Comparison of ENCODE assay signal across 23 cellular contexts in the genomic region with DNA sequence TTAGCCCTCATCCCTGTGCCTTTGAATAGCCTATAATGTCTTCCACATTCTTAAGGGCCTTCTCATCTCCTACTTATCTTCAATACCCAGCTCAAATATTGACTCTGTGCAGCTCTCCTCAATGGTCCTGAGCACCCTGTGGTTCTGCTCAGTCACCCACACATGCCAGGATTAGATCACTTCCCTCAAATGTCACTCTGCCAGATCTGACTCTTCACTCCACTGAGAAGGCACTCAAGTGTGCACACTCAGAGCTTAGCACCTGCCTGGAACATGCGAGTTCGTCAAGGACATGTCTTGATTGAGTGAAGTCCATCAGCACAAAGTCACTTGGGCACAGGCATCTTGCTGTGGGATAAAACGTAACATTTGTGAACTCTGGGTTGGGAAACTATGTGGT.
DNase-seq lines count a peak whose midpoint lies in the region; ATAC-seq and TF ChIP-seq lines count a peak whose summit lies in the region.
"Had no signal": no experiment of that assay in that cellular context is flagged by ENCODE, and none has a peak within 500 bp of the region (broad histone marks: within the 10 kb centered on the region; RNA-seq: fewer than 3 reads in every experiment).

No MANE protein-coding gene starts in this region.

- no peaks in the 10 kb centered on the region for H4K20me1 ChIP-seq in BLaER1
- H4K20me1 ChIP-seq in IMR-90 (ENCODE audit: insufficient read depth, low read length) = no peaks in the 10 kb centered on the region
- H4K20me1 ChIP-seq in smooth muscle cell (ENCODE audit: low read depth) = no peaks in the 10 kb centered on the region

- H3K36me3 ChIP-seq in BLaER1 = no peaks in the 10 kb centered on the region
- no peaks in the 10 kb centered on the region for H3K36me3 ChIP-seq in IMR-90 (ENCODE audit: control insufficient read depth, insufficient read depth, low read length)
- no peaks in the 10 kb centered on the region for H3K36me3 ChIP-seq in brain microvascular endothelial cell (replicated peaks)
- H3K36me3 ChIP-seq in mesendoderm (ENCODE audit: control insufficient read depth, insufficient read depth, low read length) = no peaks in the 10 kb centered on the region
- no peaks in the 10 kb centered on the region for H3K36me3 ChIP-seq in testis (ENCODE audit: low read depth, missing control alignments)
- H3K36me3 ChIP-seq in smooth muscle cell (ENCODE audit: low read depth) = no peaks in the 10 kb centered on the region
- H3K36me3 ChIP-seq: lower lobe of right lung, SJSA1, suprapubic skin had no signal

- H3K9me3 ChIP-seq in BLaER1 (0 out of 2 replicates have a peak, but pooled peaks cover 6% of the 10 kb centered on the region), IMR-90 (ENCODE audit: control insufficient read depth, insufficient read depth, low read length) (no peaks in the 10 kb centered on the region), testis (no peaks in the 10 kb centered on the region), smooth muscle cell (replicated peaks; ENCODE audit: low read depth) (no peaks in the 10 kb centered on the region)
- H3K9me3 ChIP-seq: lower lobe of right lung, mucosa of descending colon, SJSA1, suprapubic skin had no signal

- TF ChIP-seq POLR2A in IMR-90 (IDR thresholded peaks at IDR 0.05; ENCODE audit: low read depth, low read length) (no peak), testis (IDR thresholded peaks at IDR 0.05) (no peak)

- H2BK120ac ChIP-seq in IMR-90 (ENCODE audit: low read depth, low read length) (no peak overlapping the region), mesendoderm (ENCODE audit: low read depth, low read length) (no peak overlapping the region)

- H3K79me2 ChIP-seq in mesendoderm (ENCODE audit: control insufficient read depth, insufficient read depth, low read length) = no peaks in the 10 kb centered on the region
- no peaks in the 10 kb centered on the region for H3K79me2 ChIP-seq in smooth muscle cell (ENCODE audit: low read depth)

- dilution Hi-C loops in IMR-90 (cut with HindIII; ENCODE audit: low sequenced_read_pairs, unreplicated experiment) = no loop called here

- no peak overlapping the region for H3K14ac ChIP-seq in IMR-90 (replicated peaks; ENCODE audit: low read depth, low read length)

- H3K4me3 ChIP-seq in BLaER1 (no peak overlapping the region), IMR-90 (ENCODE audit: insufficient read depth, low read depth, low read length) (no peak overlapping the region), brain microvascular endothelial cell (ENCODE audit: low read depth, low read length) (no peak overlapping the region), mesendoderm (ENCODE audit: low read length) (no peak overlapping the region), testis (no peak overlapping the region), smooth muscle cell (no peak overlapping the region)
- H3K4me3 ChIP-seq: lower lobe of right lung, mucosa of descending colon, SJSA1, suprapubic skin had no signal

- H3K9me1 ChIP-seq in IMR-90 (ENCODE audit: insufficient read depth, low read length) = 0 out of 2 replicates have a peak, but pooled peaks cover 5% of the 10 kb centered on the region

- ATAC-seq in IMR-90 (ENCODE audit: low read depth) (no peak), GM18858 (IDR thresholded peaks at IDR 0.05; ENCODE audit: unreplicated experiment) (no peak), GM19455 (IDR thresholded peaks at IDR 0.05; ENCODE audit: unreplicated experiment) (no peak)
- ATAC-seq: mucosa of descending colon had no signal

- CTCF ChIA-PET in IMR-90 (lab: Yijun Ruan, JAX) = no interaction called here

- H3K27me3 ChIP-seq in BLaER1 (no peaks in the 10 kb centered on the region), IMR-90 (ENCODE audit: control insufficient read depth, insufficient read depth, low read length) (no peaks in the 10 kb centered on the region), brain microvascular endothelial cell (replicated peaks) (no peaks in the 10 kb centered on the region), mesendoderm (ENCODE audit: insufficient read depth, low read length, poor library complexity) (no peaks in the 10 kb centered on the region), testis (no peaks in the 10 kb centered on the region), smooth muscle cell (ENCODE audit: low read depth) (no peaks in the 10 kb centered on the region)
- H3K27me3 ChIP-seq: SJSA1, suprapubic skin had no signal

- no peak for TF ChIP-seq RAD21 in IMR-90 (IDR thresholded peaks at IDR 0.05; ENCODE audit: low read length)

- no peak overlapping the region for H2BK15ac ChIP-seq in IMR-90 (ENCODE audit: low read depth, low read length)
- no peak overlapping the region for H2BK15ac ChIP-seq in mesendoderm (replicated peaks; ENCODE audit: low read depth)

- H3K9ac ChIP-seq in BLaER1 (no peak overlapping the region), IMR-90 (ENCODE audit: low read depth, low read length) (no peak overlapping the region), mesendoderm (ENCODE audit: low read length) (no peak overlapping the region), smooth muscle cell (ENCODE audit: low read depth) (no peak overlapping the region)
- H3K9ac ChIP-seq: KMS-11 had no signal

- H3K56ac ChIP-seq in IMR-90 (ENCODE audit: extremely low read depth, insufficient read depth, low read length) (no peak overlapping the region), mesendoderm (ENCODE audit: low read length) (no peak overlapping the region)

- H3K23ac ChIP-seq in IMR-90 (ENCODE audit: low read depth, low read length) = no peak overlapping the region
- no peak overlapping the region for H3K23ac ChIP-seq in mesendoderm (ENCODE audit: low read length)

- H4K8ac ChIP-seq in IMR-90 (ENCODE audit: low read depth in 2 of 2, low read length in 2 of 2) (no peak overlapping the region), mesendoderm (ENCODE audit: low read depth, low read length) (no peak overlapping the region)

- no peak for TF ChIP-seq CTCF in IMR-90 (conservative IDR thresholded peaks at IDR 0.05; ENCODE audit: low read depth, low read length)
- no peak for TF ChIP-seq CTCF in brain microvascular endothelial cell (IDR thresholded peaks at IDR 0.05; ENCODE audit: low read depth, low read length, missing control alignments)
- TF ChIP-seq CTCF in testis (IDR thresholded peaks at IDR 0.05) = no peak
- no peak for TF ChIP-seq CTCF in smooth muscle cell (IDR thresholded peaks at IDR 0.05; ENCODE audit: borderline replicate concordance, insufficient read depth, poor library complexity, severe bottlenecking)

- intact Hi-C loops in IMR-90 (cut with micrococcal nuclease) (no loop called here), testis (cut with DNase I; ENCODE audit: low total_unique reads) (no loop called here)

- DNase-seq in IMR-90 (peak; percentile 8), brain microvascular endothelial cell (peak; percentile 58), mesendoderm (peak; percentile 8), testis (no peak), smooth muscle cell (lab: John Stamatoyannopoulos, UW; ENCODE audit: unreplicated experiment) (no peak)
- DNase-seq: 8988T; activated T-cell treated with anti-CD3 and anti-CD28 coated beads, Interleukin-2, amount 50 U/mL, for 48 hours; Calu3; EL; H7; lower lobe of right lung; mucosa of descending colon; NCI-H1417 treated with DMSO at 0.1 percent for 48 hours; NCI-H446; NCI-H748 treated with DMSO at 0.1 percent for 48 hours; stimulated activated naive CD4-positive, alpha-beta T cell treated with Interleukin-2 at 50 U/mL for 16 hours; T1000 had no signal

- H4K5ac ChIP-seq in IMR-90 (ENCODE audit: low read depth, low read length) (no peak overlapping the region), mesendoderm (ENCODE audit: low read length) (no peak overlapping the region)

- H3K79me1 ChIP-seq in IMR-90 (ENCODE audit: low read depth in 1 of 2, low read length in 2 of 2) (no peaks in the 10 kb centered on the region), mesendoderm (ENCODE audit: low read length) (no peaks in the 10 kb centered on the region)

- H3K18ac ChIP-seq in IMR-90 (ENCODE audit: low read depth, low read length) = no peak overlapping the region
- H3K18ac ChIP-seq in mesendoderm (ENCODE audit: low read length) = no peak overlapping the region

- H2AK5ac ChIP-seq in IMR-90 (ENCODE audit: low read depth, low read length) (no peak overlapping the region), mesendoderm (ENCODE audit: low read length) (no peak overlapping the region)

- no TSS peak for BruUV-seq in IMR-90 (replicated peaks; lab: Mats Ljungman, UMichigan)

- no peak overlapping the region for H2AK9ac ChIP-seq in IMR-90 (replicated peaks; ENCODE audit: low read depth, low read length, poor library complexity)

- H2AFZ ChIP-seq in IMR-90 (replicated peaks; ENCODE audit: low read length, poor library complexity) (no peak overlapping the region), smooth muscle cell (ENCODE audit: low read depth) (no peak overlapping the region)

- H3K4ac ChIP-seq in IMR-90 (ENCODE audit: low read depth, low read length) = no peak overlapping the region
- H3K4ac ChIP-seq in mesendoderm (ENCODE audit: low read depth, low read length) = no peak overlapping the region

- no peak overlapping the region for H2BK20ac ChIP-seq in IMR-90 (ENCODE audit: low read depth, low read length)

- H3K27ac ChIP-seq in BLaER1 (no peak overlapping the region), IMR-90 (ENCODE audit: insufficient read depth, low read length) (no peak overlapping the region), brain microvascular endothelial cell (no peak overlapping the region), mesendoderm (ENCODE audit: low read depth, low read length) (no peak overlapping the region), testis (no peak overlapping the region), smooth muscle cell (ENCODE audit: low read depth) (no peak overlapping the region)
- H3K27ac ChIP-seq: KMS-11, lower lobe of right lung, SJSA1, suprapubic skin had no signal

- H3K4me2 ChIP-seq in BLaER1 = 0 out of 2 replicates have a peak overlapping the region, but pooled peaks have one; percentile 0
- no peak overlapping the region for H3K4me2 ChIP-seq in IMR-90 (ENCODE audit: low read depth, low read length)
- no peak overlapping the region for H3K4me2 ChIP-seq in mesendoderm (ENCODE audit: low read length)
- no peak overlapping the region for H3K4me2 ChIP-seq in smooth muscle cell
- H3K4me2 ChIP-seq: KMS-11 had no signal

- POLR2A ChIA-PET in IMR-90 (lab: Charles Lee; ENCODE audit: unreplicated experiment) = no interaction called here

- no peak overlapping the region for H4K91ac ChIP-seq in IMR-90 (ENCODE audit: insufficient read depth, low read depth, low read length)

- H3K4me1 ChIP-seq in BLaER1 (peaks cover 13% of the 10 kb centered on the region), IMR-90 (ENCODE audit: control insufficient read depth, insufficient read depth, low read length) (no peaks in the 10 kb centered on the region), mesendoderm (ENCODE audit: control insufficient read depth, low read depth, low read length) (no peaks in the 10 kb centered on the region), testis (no peaks in the 10 kb centered on the region), smooth muscle cell (ENCODE audit: low read depth) (no peaks in the 10 kb centered on the region)
- H3K4me1 ChIP-seq: lower lobe of right lung, SJSA1, suprapubic skin had no signal

- 100% methylated on average over 2 of the region's 3 CpGs; no CpG with 5 or more reads in 1 of the 2 experiments for WGBS in IMR-90 (ENCODE audit: extremely low coverage in 2 of 2, insufficient read length in 1 of 2), 2 experiments
- no CpG with 5 or more reads among the region's 3 CpGs for WGBS in mesendoderm (ENCODE audit: extremely low coverage, insufficient coverage, low lambda C conversion rate)
- 86 to 92% methylated on average over 3 of the region's 3 CpGs for WGBS in testis, 2 donors
- WGBS in smooth muscle cell (ENCODE audit: low lambda C conversion rate) = 93% methylated on average over 3 of the region's 3 CpGs

- no peak overlapping the region for H2BK5ac ChIP-seq in IMR-90 (ENCODE audit: low read depth, low read length, poor library complexity, severe bottlenecking)
- H2BK5ac ChIP-seq in mesendoderm (ENCODE audit: low read length) = no peak overlapping the region

- in situ Hi-C loops in IMR-90 (cut with MboI; ENCODE audit: low sequenced_read_pairs) = no loop called here
- in situ Hi-C loops in brain microvascular endothelial cell (cut with HindIII; ENCODE audit: low pct_ligation_motif_present, low sequenced_read_pairs) = no loop called here

- H3F3A ChIP-seq in smooth muscle cell (ENCODE audit: low read depth) = no peaks in the 10 kb centered on the region

Comparison
In these comparisons a context has a peak if more than half of its experiments do, and no peak if none do; other contexts are left out.
1. DNase-seq: peak in IMR-90 (single experiment), brain microvascular endothelial cell (single experiment) and mesendoderm (single experiment); none in testis (single experiment) and smooth muscle cell (single experiment).